In genomic region chr3:149736180-149737100, GRCh38 we compare ENCODE assay signal across 11 cellular contexts. TPM values are rescaled to one million over a fixed set of nuclear protein-coding genes. Genes with fewer than 3 reads are reported as not detected.
DNase-seq lines count a peak whose midpoint lies in the region; ATAC-seq and TF ChIP-seq lines count a peak whose summit lies in the region.
"Had no signal": no experiment of that assay in that cellular context is flagged by ENCODE, and none has a peak within 500 bp of the region (broad histone marks: within the 10 kb centered on the region; RNA-seq: fewer than 3 reads in every experiment).

No MANE protein-coding gene starts in this region.

- no peaks in the 10 kb centered on the region for H3K27me3 Mint-ChIP-seq in CD8-positive, alpha-beta memory T cell
- H3K27me3 Mint-ChIP-seq: CD4-positive, alpha-beta memory T cell had no signal

- POLR2A ChIA-PET in PC-3 (lab: Charles Lee; ENCODE audit: unreplicated experiment) = no interaction called here
- POLR2A ChIA-PET in CD8-positive, alpha-beta memory T cell (lab: Charles Lee) = no interaction called here

- no peak overlapping the region for H2AFZ ChIP-seq in PC-3 (ENCODE audit: low read length)
- H2AFZ ChIP-seq in osteoblast (ENCODE audit: low read length) = no peak overlapping the region

- no peaks in the 10 kb centered on the region for H3K4me1 Mint-ChIP-seq in CD8-positive, alpha-beta memory T cell

- H3K36me3 Mint-ChIP-seq in CD8-positive, alpha-beta memory T cell = peaks cover 0 to 27% (median 10%) of the 10 kb centered on the region in 3 donors

- ATAC-seq in PC-3 = peak; percentile 43

- H3K4me3 ChIP-seq in PC-3 (ENCODE audit: low read length) = no peak overlapping the region
- H3K4me3 ChIP-seq in choroid plexus epithelial cell (ENCODE audit: low read depth, low read length) = no peak overlapping the region
- H3K4me3 ChIP-seq in osteoblast (ENCODE audit: insufficient read depth, low read length) = no peak overlapping the region
- no peak overlapping the region for H3K4me3 ChIP-seq in CD8-positive, alpha-beta memory T cell (ENCODE audit: low read length)
- H3K4me3 ChIP-seq: ovary had no signal

- H3K4me3 Mint-ChIP-seq in CD8-positive, alpha-beta memory T cell = no peak overlapping the region
- H3K4me3 Mint-ChIP-seq: CD4-positive, alpha-beta memory T cell had no signal

- H3K4me1 ChIP-seq in PC-3 (ENCODE audit: insufficient read depth, low read length) (peaks cover 28% of the 10 kb centered on the region), osteoblast (ENCODE audit: insufficient read depth, low read length) (peaks cover 14% of the 10 kb centered on the region)
- H3K4me1 ChIP-seq in CD8-positive, alpha-beta memory T cell (ENCODE audit: insufficient read depth, low read length) = no peaks in the 10 kb centered on the region

- TF ChIP-seq CTCF in PC-3 (conservative IDR thresholded peaks at IDR 0.05; ENCODE audit: low read depth, low read length) = no peak
- no peak for TF ChIP-seq CTCF in choroid plexus epithelial cell (conservative IDR thresholded peaks at IDR 0.05; ENCODE audit: low read depth, low read length)
- no peak for TF ChIP-seq CTCF in osteoblast (IDR thresholded peaks at IDR 0.05; ENCODE audit: extremely low read depth, low read depth, low read length)

- H3K27ac Mint-ChIP-seq in CD8-positive, alpha-beta memory T cell = no peak overlapping the region
- H3K27ac Mint-ChIP-seq: CD4-positive, alpha-beta memory T cell had no signal

- H3K27ac ChIP-seq in PC-3 (ENCODE audit: low read length) (peak overlapping the region; percentile 7; the same call in 1 of the 2 replicates), osteoblast (ENCODE audit: low read depth, low read length) (peak overlapping the region; percentile 19)
- H3K27ac ChIP-seq in CD8-positive, alpha-beta memory T cell (ENCODE audit: low read depth, low read length) = no peak overlapping the region
- H3K27ac ChIP-seq: ovary had no signal

- H3K79me2 ChIP-seq in PC-3 (ENCODE audit: low read length) (no peaks in the 10 kb centered on the region), osteoblast (ENCODE audit: insufficient read depth, low read length) (no peaks in the 10 kb centered on the region)

- H3K9me3 ChIP-seq in PC-3 (ENCODE audit: low read length) (no peaks in the 10 kb centered on the region), osteoblast (ENCODE audit: low read depth, low read length) (no peaks in the 10 kb centered on the region)
- no peaks in the 10 kb centered on the region for H3K9me3 ChIP-seq in CD8-positive, alpha-beta memory T cell (ENCODE audit: low read length)
- H3K9me3 ChIP-seq: ovary had no signal

- H4K20me1 ChIP-seq in PC-3 (ENCODE audit: low read length) (no peaks in the 10 kb centered on the region), osteoblast (ENCODE audit: insufficient read depth, low read length) (no peaks in the 10 kb centered on the region)

- H3K9me3 Mint-ChIP-seq in CD8-positive, alpha-beta memory T cell = no peaks in the 10 kb centered on the region
- H3K9me3 Mint-ChIP-seq: CD4-positive, alpha-beta memory T cell had no signal

- H3K36me3 ChIP-seq in PC-3 (ENCODE audit: low read depth, low read length) = peaks cover 12% of the 10 kb centered on the region; the same call in 1 of the 2 replicates
- peaks cover 17% of the 10 kb centered on the region for H3K36me3 ChIP-seq in osteoblast (ENCODE audit: insufficient read depth, low read length)
- peaks cover 13% of the 10 kb centered on the region for H3K36me3 ChIP-seq in CD8-positive, alpha-beta memory T cell (ENCODE audit: insufficient read depth, low read length)
- H3K36me3 ChIP-seq: ovary had no signal

- H3F3A ChIP-seq in PC-3 (ENCODE audit: low read length, unreplicated experiment) = no peaks in the 10 kb centered on the region

- CTCF ChIA-PET in PC-3 (lab: Charles Lee) = interaction anchor here (0.6 kb wide), 1 partner anchor 783 kb away, joined by 7 read pairs; no protein-coding TSS in a partner anchor
- CTCF ChIA-PET in CD8-positive, alpha-beta memory T cell (lab: Charles Lee) = no interaction called here

- no peaks in the 10 kb centered on the region for H3K27me3 ChIP-seq in PC-3 (ENCODE audit: low read length)
- no peaks in the 10 kb centered on the region for H3K27me3 ChIP-seq in osteoblast (ENCODE audit: insufficient read depth, low read length)
- H3K27me3 ChIP-seq in CD8-positive, alpha-beta memory T cell (ENCODE audit: insufficient read depth, low read length, poor library complexity, severe bottlenecking) = no peaks in the 10 kb centered on the region
- H3K27me3 ChIP-seq: ovary had no signal

- DNase-seq in Daoy (ENCODE audit: low read depth) = peak; percentile 31
- DNase-seq in PC-3 = peak; percentile 74
- DNase-seq in choroid plexus epithelial cell (ENCODE audit: low read depth) = peak; percentile 82
- DNase-seq in osteoblast (ENCODE audit: insufficient read length, low spot score, missing footprints) = no peak
- DNase-seq in CD8-positive, alpha-beta memory T cell = no peak
- DNase-seq in NCI-H2227 (lab: John Stamatoyannopoulos, UW; ENCODE audit: unreplicated experiment) = no peak
- no peak for DNase-seq in HuH-7 (ENCODE audit: low spot score)
- no peak for DNase-seq in COLO668 (lab: John Stamatoyannopoulos, UW; ENCODE audit: unreplicated experiment)
- DNase-seq: CD4-positive, alpha-beta memory T cell; NCI-H1694; ovary had no signal

- H3K9ac ChIP-seq in PC-3 (ENCODE audit: low read length) = no peak overlapping the region

- intact Hi-C loops in PC-3 (cut with micrococcal nuclease) = no loop called here

- no peaks in the 10 kb centered on the region for H3K9me2 ChIP-seq in PC-3 (replicated peaks; ENCODE audit: low read length)

- BruUV-seq in PC-3 (replicated peaks; lab: Mats Ljungman, UMichigan) = no TSS peak

- H3K4me2 ChIP-seq in PC-3 (ENCODE audit: low read length) = 0 out of 2 replicates have a peak overlapping the region, but pooled peaks have one; percentile 16
- peak overlapping the region; percentile 57 for H3K4me2 ChIP-seq in osteoblast (ENCODE audit: insufficient read depth, low read length)

RNA-seq across cellular contexts. Expression of gene COMMD2, which starts 15.8 kb away (rescaled TPM):
- 40.1 and 88.3 TPM in 2 replicates for total RNA-seq in Daoy (2014; rRNA removed; shearing (Covaris generic))
- total RNA-seq in PC-3 (2014; rRNA removed) (22.7 and 24.8 TPM in 2 replicates), osteoblast (38.4 and 38.6 TPM in 2 replicates)
- total RNA-seq in CD8-positive, alpha-beta memory T cell = 10 to 100 TPM; 42.4 to 48.4 TPM
- polyA plus RNA-seq in CD8-positive, alpha-beta memory T cell = 68.4 TPM

RNA-seq across cellular contexts. Expression of gene ANKUB1, which starts 55.9 kb away (rescaled TPM):
- total RNA-seq in Daoy (2014; rRNA removed; shearing (Covaris generic)) = not detected in 2 replicates
- not detected in 2 replicates for total RNA-seq in PC-3 (2014; rRNA removed)
- total RNA-seq in osteoblast = under 0.01 TPM in 1 of 2 replicates, not detected in the other
- not detected for total RNA-seq in CD8-positive, alpha-beta memory T cell
- not detected for polyA plus RNA-seq in CD8-positive, alpha-beta memory T cell
- total RNA-seq: CD4-positive, alpha-beta memory T cell had no signal
- polyA plus RNA-seq: CD4-positive, alpha-beta memory T cell; ovary had no signal

Comparison
In these comparisons a context has a peak if more than half of its experiments do, and no peak if none do; other contexts are left out.
1. DNase-seq: peak in Daoy (single experiment), PC-3 (single experiment) and choroid plexus epithelial cell (single experiment); none in osteoblast (single experiment), CD8-positive, alpha-beta memory T cell (0 of 5), NCI-H2227 (single experiment), HuH-7 (single experiment) and COLO668 (single experiment).